Comparison of ENCODE assay signal across 26 cellular contexts in genomic region chr3:158743664-158744566, GRCh38. TPM values are rescaled to one million over a fixed set of nuclear protein-coding genes. Genes with fewer than 3 reads are reported as not detected.
DNase-seq lines count a peak whose midpoint lies in the region; ATAC-seq and TF ChIP-seq lines count a peak whose summit lies in the region.
"Had no signal": no experiment of that assay in that cellular context is flagged by ENCODE, and none has a peak within 500 bp of the region (broad histone marks: within the 10 kb centered on the region; RNA-seq: fewer than 3 reads in every experiment).

No MANE protein-coding gene starts in this region.

- no peaks in the 10 kb centered on the region for H3K27me3 ChIP-seq in A673 (replicated peaks; ENCODE audit: insufficient read depth, low read depth, low read length, poor library complexity)
- no peaks in the 10 kb centered on the region for H3K27me3 ChIP-seq in psoas muscle (ENCODE audit: insufficient read depth in 3 of 3, low read length in 2 of 3)
- no peaks in the 10 kb centered on the region for H3K27me3 ChIP-seq in esophagus muscularis mucosa
- H3K27me3 ChIP-seq: BLaER1 treated with 17β-estradiol and CSF1 and Interleukin-3, amounts not matched to agents 10 nM and 100 nM; esophagus squamous epithelium; right lobe of liver; upper lobe of left lung had no signal

- H3K9ac ChIP-seq in SK-N-MC (ENCODE audit: insufficient read length): no peak overlapping the region
- H3K9ac ChIP-seq: BLaER1 treated with 17β-estradiol and CSF1 and Interleukin-3, amounts not matched to agents 10 nM and 100 nM had no signal

- H3K27me3 Mint-ChIP-seq in WTC11 (ENCODE audit: low read depth): no peaks in the 10 kb centered on the region
- H3K27me3 Mint-ChIP-seq: activated B cell treated with CpG ODN at 0.5 μM for 24 hours had no signal

- DNase-seq in A673 (ENCODE audit: low spot score): peak; percentile 8
- DNase-seq in G401 (ENCODE audit: low spot score): peak; percentile 26
- DNase-seq in SK-N-MC (ENCODE audit: low read depth, low spot score): no peak
- DNase-seq in erythroblast (lab: John Stamatoyannopoulos, UW): peak; percentile 94 to 97
- DNase-seq in WTC11 (ENCODE audit: low spot score): no peak
- DNase-seq in psoas muscle: no peak
- DNase-seq in esophagus muscularis mucosa (ENCODE audit: extremely low spot score): no peak
- DNase-seq: activated B cell treated with CpG ODN at 0.5 μM for 24 hours; activated naive CD4-positive, alpha-beta T cell treated with anti-CD3 and anti-CD28 coated beads for 36 hours; activated T-cell treated with anti-CD3 and anti-CD28 coated beads, Interleukin-2, amount 50 U/mL, for 72 hours; amniotic stem cell; effector memory CD4-positive, alpha-beta T cell; esophagus squamous epithelium; foreskin melanocyte; left cardiac atrium; NCI-H1092; NCI-H1930; NCI-H526 treated with DMSO at 0.1 percent for 48 hours; right lobe of liver; stimulated activated CD4-positive, alpha-beta T cell treated with anti-CD3 and anti-CD28 coated beads, Interleukin-4, amount 100 ng/mL, for 1 hour; upper lobe of left lung had no signal

- no peak overlapping the region for H3K27ac Mint-ChIP-seq in WTC11
- H3K27ac Mint-ChIP-seq: activated B cell treated with CpG ODN at 0.5 μM for 24 hours; activated naive CD4-positive, alpha-beta T cell treated with anti-CD3 and anti-CD28 coated beads for 36 hours; activated T-cell treated with anti-CD3 and anti-CD28 coated beads, Interleukin-2, amount 50 U/mL, for 72 hours; GM23338 had no signal

- H3K36me3 Mint-ChIP-seq in WTC11: peaks cover 12% of the 10 kb centered on the region; the same call in 1 of the 2 replicates

- no peak for TF ChIP-seq EP300 in esophagus muscularis mucosa (IDR thresholded peaks at IDR 0.05)

- H3K9me3 ChIP-seq in A673 (ENCODE audit: low read depth, low read length, poor library complexity, severe bottlenecking) (no peaks in the 10 kb centered on the region), SK-N-MC (ENCODE audit: low read depth, low read length) (no peaks in the 10 kb centered on the region), psoas muscle (no peaks in the 10 kb centered on the region), esophagus muscularis mucosa (no peaks in the 10 kb centered on the region)
- H3K9me3 ChIP-seq: BLaER1 treated with 17β-estradiol and CSF1 and Interleukin-3, amounts not matched to agents 10 nM and 100 nM; esophagus squamous epithelium; right lobe of liver; upper lobe of left lung had no signal

- H3K27ac ChIP-seq in A673 (ENCODE audit: low read depth, low read length, poor library complexity, severe bottlenecking): peak overlapping the region; percentile 49
- peak overlapping the region; percentile 10; the same call in 1 of the 2 replicates for H3K27ac ChIP-seq in SK-N-MC
- H3K27ac ChIP-seq in psoas muscle: no peak overlapping the region
- no peak overlapping the region for H3K27ac ChIP-seq in esophagus muscularis mucosa (replicated peaks in 1 of 4)
- H3K27ac ChIP-seq: BLaER1 treated with 17β-estradiol and CSF1 and Interleukin-3, amounts not matched to agents 10 nM and 100 nM; esophagus squamous epithelium; HL-60; right lobe of liver; upper lobe of left lung had no signal

- TF ChIP-seq CTCF in A673 (conservative IDR thresholded peaks at IDR 0.05; ENCODE audit: low read depth, low read length) (no peak), WTC11 (IDR thresholded peaks at IDR 0.05) (no peak), psoas muscle (IDR thresholded peaks at IDR 0.05) (no peak), esophagus muscularis mucosa (IDR thresholded peaks at IDR 0.05) (no peak)

- WGBS in psoas muscle, 3 donors: 84 to 96% (median 96%) methylated on average over 5 of the region's 5 CpGs
- WGBS in esophagus muscularis mucosa: 87% methylated on average over 5 of the region's 5 CpGs

- in situ Hi-C loops in G401 (cut with HindIII; ENCODE audit: low sequenced_read_pairs): no loop called here

- peaks cover 10% of the 10 kb centered on the region for H3K9me3 Mint-ChIP-seq in WTC11
- H3K9me3 Mint-ChIP-seq: activated B cell treated with CpG ODN at 0.5 μM for 24 hours; activated naive CD4-positive, alpha-beta T cell treated with anti-CD3 and anti-CD28 coated beads for 36 hours; activated T-cell treated with anti-CD3 and anti-CD28 coated beads, Interleukin-2, amount 50 U/mL, for 72 hours; GM23338 had no signal

- CTCF ChIA-PET in A673 (lab: Charles Lee) (no interaction called here), WTC11 (lab: Charles Lee) (no interaction called here)

- H3K4me1 ChIP-seq in A673 (ENCODE audit: insufficient read depth, low read length, poor library complexity, severe bottlenecking): peaks cover 14% of the 10 kb centered on the region
- no peaks in the 10 kb centered on the region for H3K4me1 ChIP-seq in psoas muscle
- peaks cover 0 to 29% (median 16%) of the 10 kb centered on the region in 4 donors for H3K4me1 ChIP-seq in esophagus muscularis mucosa
- H3K4me1 ChIP-seq: right lobe of liver had no signal

- peak; percentile 66 for TF ChIP-seq POLR2A in erythroblast (IDR thresholded peaks at IDR 0.05; ENCODE audit: low read length)
- no peak for TF ChIP-seq POLR2A in esophagus muscularis mucosa (IDR thresholded peaks at IDR 0.05; ENCODE audit: low read depth)

- H3K4me3 ChIP-seq in A673 (ENCODE audit: low read depth, low read length, poor library complexity, severe bottlenecking) (no peak overlapping the region), SK-N-MC (no peak overlapping the region), psoas muscle (no peak overlapping the region), esophagus muscularis mucosa (no peak overlapping the region)
- H3K4me3 ChIP-seq: BLaER1 treated with 17β-estradiol and CSF1 and Interleukin-3, amounts not matched to agents 10 nM and 100 nM; esophagus squamous epithelium; GM23338; right lobe of liver; upper lobe of left lung had no signal

- POLR2A ChIA-PET in A673 (lab: Charles Lee; ENCODE audit: low non-redundant PET): no interaction called here
- POLR2A ChIA-PET in WTC11 (lab: Charles Lee): no interaction called here

- no peaks in the 10 kb centered on the region for H3K4me1 Mint-ChIP-seq in WTC11
- H3K4me1 Mint-ChIP-seq: GM23338 had no signal

- intact Hi-C loops in A673 (cut with micrococcal nuclease; ENCODE audit: unreplicated experiment): loop anchor here (5.0 kb wide), 1 partner anchor 43 kb away; no protein-coding TSS in a partner anchor
- intact Hi-C loops in psoas muscle (cut with DNase I): no loop called here
- intact Hi-C loops in esophagus muscularis mucosa (cut with DNase I): no loop called here

- no peaks in the 10 kb centered on the region for H3K36me3 ChIP-seq in A673 (ENCODE audit: insufficient read depth, low read length, poor library complexity, severe bottlenecking)
- no peaks in the 10 kb centered on the region for H3K36me3 ChIP-seq in SK-N-MC (ENCODE audit: insufficient read depth, low read length)
- H3K36me3 ChIP-seq in psoas muscle (ENCODE audit: insufficient read depth in 1 of 2, low read depth in 1 of 2): peaks cover 0 to 66% of the 10 kb centered on the region in 2 donors
- H3K36me3 ChIP-seq in esophagus muscularis mucosa: peaks cover 0 to 83% (median 10%) of the 10 kb centered on the region in 4 donors
- H3K36me3 ChIP-seq: right lobe of liver had no signal

- H3K4me3 Mint-ChIP-seq in WTC11: no peak overlapping the region
- H3K4me3 Mint-ChIP-seq: activated B cell treated with CpG ODN at 0.5 μM for 24 hours; activated naive CD4-positive, alpha-beta T cell treated with anti-CD3 and anti-CD28 coated beads for 36 hours; activated T-cell treated with anti-CD3 and anti-CD28 coated beads, Interleukin-2, amount 50 U/mL, for 72 hours; GM23338 had no signal

- no peak for ATAC-seq in WTC11
- no peak for ATAC-seq in GM21619 (IDR thresholded peaks at IDR 0.05; ENCODE audit: unreplicated experiment)
- ATAC-seq in psoas muscle: no peak
- ATAC-seq: activated T-cell treated with anti-CD3 and anti-CD28 coated beads, Interleukin-2, amount 50 U/mL, for 72 hours; GM23338; left cardiac atrium; right lobe of liver had no signal

- BruUV-seq in A673 (replicated peaks; lab: Mats Ljungman, UMichigan): no TSS peak

TF ChIP-seq in WTC11, 78 proteins besides CTCF, POLR2A, EP300 and RAD21 (continues in another document):
- no peak for TF ChIP-seq ETV6 (CRISPR knock-in tag; IDR thresholded peaks at IDR 0.05)
- TF ChIP-seq, protein P1, sequence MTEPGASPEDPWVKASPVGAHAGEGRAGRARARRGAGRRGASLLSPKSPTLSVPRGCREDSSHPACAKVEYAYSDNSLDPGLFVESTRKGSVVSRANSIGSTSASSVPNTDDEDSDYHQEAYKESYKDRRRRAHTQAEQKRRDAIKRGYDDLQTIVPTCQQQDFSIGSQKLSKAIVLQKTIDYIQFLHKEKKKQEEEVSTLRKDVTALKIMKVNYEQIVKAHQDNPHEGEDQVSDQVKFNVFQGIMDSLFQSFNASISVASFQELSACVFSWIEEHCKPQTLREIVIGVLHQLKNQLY (CRISPR knock-in tag; IDR thresholded peaks at IDR 0.05): no peak
- TF ChIP-seq NR3C1 (CRISPR knock-in tag; conservative IDR thresholded peaks at IDR 0.05; ENCODE audit: low read depth): no peak
- no peak for TF ChIP-seq ELF4 (CRISPR knock-in tag; IDR thresholded peaks at IDR 0.05; ENCODE audit: low read depth)
- TF ChIP-seq, protein P2, sequence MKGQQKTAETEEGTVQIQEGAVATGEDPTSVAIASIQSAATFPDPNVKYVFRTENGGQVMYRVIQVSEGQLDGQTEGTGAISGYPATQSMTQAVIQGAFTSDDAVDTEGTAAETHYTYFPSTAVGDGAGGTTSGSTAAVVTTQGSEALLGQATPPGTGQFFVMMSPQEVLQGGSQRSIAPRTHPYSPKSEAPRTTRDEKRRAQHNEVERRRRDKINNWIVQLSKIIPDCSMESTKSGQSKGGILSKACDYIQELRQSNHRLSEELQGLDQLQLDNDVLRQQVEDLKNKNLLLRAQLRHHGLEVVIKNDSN (CRISPR knock-in tag; IDR thresholded peaks at IDR 0.05): no peak

RNA-seq across cellular contexts. Expression of gene RARRES1, which starts 11.7 kb away (rescaled TPM):
- total RNA-seq in A673 (2021) (0.15 TPM in 1 of 2 replicates, not detected in the other), WTC11 (2021) (0.16 to 1.4 TPM (median 0.35 TPM) in 3 replicates), psoas muscle (10 to 100 TPM in 1 of 4 donors, 1 to 10 TPM in 2, under 1 TPM in 1; 0.97 to 28.1 (median 5.8) TPM), esophagus muscularis mucosa (10 to 100 TPM in 3 of 4 donors, 1 to 10 TPM in 1; 6.6 to 93.0 (median 29.8) TPM)
- total RNA-seq in G401 (2014; rRNA removed; shearing (Covaris generic)): not detected in 2 replicates
- 1 to 10 TPM in 2 of 3 donors, under 1 TPM in 1; 0.69 to 6.2 (median 2.9) TPM for polyA plus RNA-seq in psoas muscle
- total RNA-seq: activated B cell treated with CpG ODN at 0.5 μM for 24 hours; activated naive CD4-positive, alpha-beta T cell treated with anti-CD3 and anti-CD28 coated beads for 36 hours; T-helper 2 cell treated with Interferon-gamma antibody and Interleukin-4, amounts not matched to agents 100 ng/mL and 5 ng/mL, for 36 hours had no signal

RNA-seq across cellular contexts. Expression of gene MFSD1, which starts 57.9 kb away (rescaled TPM):
- 15.2 and 16.1 TPM in 2 replicates for total RNA-seq in A673 (2021)
- total RNA-seq in G401 (2014; rRNA removed; shearing (Covaris generic)): 42.5 and 58.7 TPM in 2 replicates
- 6.6 to 8.2 TPM (median 6.7 TPM) in 3 replicates for total RNA-seq in WTC11 (2021)
- 10 to 100 TPM; 10.6 to 19.6 (median 16.1) TPM for total RNA-seq in psoas muscle
- 10 to 100 TPM; 13.0 to 29.6 (median 27.9) TPM for polyA plus RNA-seq in psoas muscle
- 10 to 100 TPM; 45.7 to 74.9 (median 50.3) TPM for total RNA-seq in esophagus muscularis mucosa

Comparison
In these comparisons a context has a peak if more than half of its experiments do, and no peak if none do; other contexts are left out.
1. DNase-seq: peak in A673 (single experiment), G401 (single experiment) and erythroblast (2 of 2); none in SK-N-MC (single experiment), WTC11 (single experiment), psoas muscle (0 of 2) and esophagus muscularis mucosa (single experiment).
2. H3K27ac ChIP-seq: peak in A673 (single experiment) and SK-N-MC (single experiment); none in psoas muscle (single experiment) and esophagus muscularis mucosa (0 of 4).